Comparison of ENCODE assay signal across 21 cellular contexts in genomic region chr15:69701198-69701597, GRCh38.
"Had no signal": no experiment of that assay in that cellular context is flagged by ENCODE, and none has a peak within 500 bp of the region (broad histone marks: within the 10 kb centered on the region; RNA-seq: fewer than 3 reads in every experiment).

No MANE protein-coding gene starts in this region.

- H3K27ac ChIP-seq: parathyroid adenoma, right lobe of liver, skin epidermis, testis had no signal

- DNase-seq: activated CD4-positive, alpha-beta T cell treated with anti-CD3 and anti-CD28 coated beads for 36 hours; activated CD4-positive, CD25-positive, alpha-beta regulatory T cell; activated CD8-positive, alpha-beta memory T cell treated with anti-CD3 and anti-CD28 coated beads, Interleukin-2, amount 10 ng/mL, durations not matched to agents 7 days and 5 days; activated CD8-positive, alpha-beta T cell treated with anti-CD3 and anti-CD28 coated beads, Interleukin-2, amount 10 ng/mL, durations not matched to agents 7 days and 5 days; activated naive CD8-positive, alpha-beta T cell treated with anti-CD3 and anti-CD28 coated beads, Interleukin-2, amount 50 U/mL, for 24 hours; activated T-cell treated with anti-CD3 and anti-CD28 coated beads, Interleukin-2, amount 50 U/mL, for 48 hours; caudate nucleus; cortex of kidney; foreskin fibroblast; hypothalamus; immature natural killer cell; kidney; naive thymus-derived CD8-positive, alpha-beta T cell; right lobe of liver; stimulated activated CD4-positive, alpha-beta T cell treated with anti-CD3 and anti-CD28 coated beads, Interleukin-12 subunit alpha, Interleukin-12 subunit beta, amount 100 ng/mL, for 4 hours; stimulated activated CD4-positive, alpha-beta T cell treated with anti-CD3 and anti-CD28 coated beads, Interleukin-4, amount 100 ng/mL, for 1 hour; stimulated activated naive CD8-positive, alpha-beta T cell treated with anti-CD3 and anti-CD28 coated beads, Interleukin-15, Interleukin-2, amounts not matched to agents 100 U/mL and 50 U/mL, for 24 hours; testis; trophoblast cell had no signal

- H3K36me3 ChIP-seq: right lobe of liver had no signal

- H3K27me3 ChIP-seq: right lobe of liver, testis had no signal

- ATAC-seq: activated CD4-positive, alpha-beta T cell treated with anti-CD3 and anti-CD28 coated beads for 36 hours; activated CD8-positive, alpha-beta memory T cell treated with anti-CD3 and anti-CD28 coated beads, Interleukin-2, amount 10 ng/mL, durations not matched to agents 7 days and 5 days; activated CD8-positive, alpha-beta T cell treated with anti-CD3 and anti-CD28 coated beads, Interleukin-2, amount 10 ng/mL, durations not matched to agents 7 days and 5 days; naive thymus-derived CD8-positive, alpha-beta T cell; right lobe of liver; stimulated activated naive CD8-positive, alpha-beta T cell treated with anti-CD3 and anti-CD28 coated beads, Interleukin-15, Interleukin-2, amounts not matched to agents 100 U/mL and 50 U/mL, for 24 hours had no signal

- H3K9me3 ChIP-seq: right lobe of liver, testis had no signal

- H3K4me1 ChIP-seq: parathyroid adenoma, right lobe of liver had no signal

- H3K4me3 ChIP-seq: right lobe of liver, skin epidermis, testis had no signal
